In genomic region chr4:2811830-2812599, GRCh38 we compare ENCODE assay signal across 1 cellular context.
TF ChIP-seq lines count a peak whose summit lies in the region.

No MANE protein-coding gene starts in this region.

TF ChIP-seq in H1, 55 proteins besides CTCF, POLR2A, EP300 and RAD21:
- TF ChIP-seq GTF2F1 (IDR thresholded peaks at IDR 0.05; ENCODE audit: borderline replicate concordance, low read depth, low read length) (no peak), E2F6 (IDR thresholded peaks at IDR 0.05) (no peak), POLR2AphosphoS5 (IDR thresholded peaks at IDR 0.05; ENCODE audit: low read depth, low read length) (no peak), SP1 (IDR thresholded peaks at IDR 0.05; ENCODE audit: low read depth, low read length) (peak; percentile 61), YY1 (IDR thresholded peaks at IDR 0.05; ENCODE audit: low read depth, low read length) (0 out of 2 replicates have a peak, but pooled peaks have one; percentile 26), SIN3A (conservative IDR thresholded peaks at IDR 0.05 in 1 of 2, IDR thresholded peaks at IDR 0.05 in 1 of 2; ENCODE audit: low read depth in 1 of 2, low read length in 2 of 2) (no peak), BACH1 (IDR thresholded peaks at IDR 0.05; ENCODE audit: low read length) (no peak)
